Comparison of ENCODE assay signal across 23 cellular contexts in genomic region chr5:156109317-156110023, GRCh38.
"Had no signal": no experiment of that assay in that cellular context is flagged by ENCODE, and none has a peak within 500 bp of the region (broad histone marks: within the 10 kb centered on the region; RNA-seq: fewer than 3 reads in every experiment).

No MANE protein-coding gene starts in this region.

- H3K4me3 Mint-ChIP-seq: activated B cell treated with CpG ODN at 0.5 μM for 24 hours; activated CD4-positive, alpha-beta T cell treated with anti-CD3 and anti-CD28 coated beads for 36 hours; activated naive CD4-positive, alpha-beta T cell treated with anti-CD3 and anti-CD28 coated beads for 36 hours; activated naive CD8-positive, alpha-beta T cell treated with anti-CD3 and anti-CD28 coated beads, Interleukin-2, amount 10 ng/mL, durations not matched to agents 7 days and 5 days; activated T-cell treated with anti-CD3 and anti-CD28 coated beads, Interleukin-2, amount 50 U/mL, for 4 hours; endodermal cell; natural killer cell treated with Interleukin-12 subunit alpha and Interleukin-12 subunit beta and Interleukin-15 and Interleukin-18, amount 100 ng/mL, for 72 hours; stimulated activated naive CD8-positive, alpha-beta T cell treated with anti-CD3 and anti-CD28 coated beads, Interleukin-15, Interleukin-2, amounts not matched to agents 100 ng/mL and 50 ng/mL, for 24 hours; T-helper 1 cell treated with Interleukin-12 subunit alpha and Interleukin-12 subunit beta and Interleukin-4 antibody, amounts not matched to agents 30 μg/mL and 1 μg/mL, for 36 hours had no signal

- H3K27ac ChIP-seq: body of pancreas, cardiac muscle cell, esophagus squamous epithelium, ovary, prostate gland, tibial artery had no signal

- H3K4me1 ChIP-seq: body of pancreas, esophagus squamous epithelium, prostate gland, tibial artery had no signal

- DNase-seq: activated B cell treated with CpG ODN at 0.5 μM for 24 hours; activated CD4-positive, alpha-beta T cell treated with anti-CD3 and anti-CD28 coated beads for 36 hours; activated CD4-positive, alpha-beta T cell treated with anti-CD3 and anti-CD28 coated beads, Interleukin-2, amount 50 U/mL, for 48 hours; activated CD8-positive, alpha-beta memory T cell treated with anti-CD3 and anti-CD28 coated beads, Interleukin-2, amount 50 U/mL, for 48 hours; activated naive CD4-positive, alpha-beta T cell treated with anti-CD3 and anti-CD28 coated beads for 36 hours; activated naive CD8-positive, alpha-beta T cell treated with anti-CD3 and anti-CD28 coated beads, Interleukin-2, amount 10 ng/mL, durations not matched to agents 7 days and 5 days; activated T-cell treated with anti-CD3 and anti-CD28 coated beads, Interleukin-2, amount 50 U/mL, for 4 hours; body of pancreas; cortex of kidney; endodermal cell; esophagus squamous epithelium; ovary; stimulated activated CD4-positive, alpha-beta T cell treated with anti-CD3 and anti-CD28 coated beads, Interleukin-12 subunit alpha, Interleukin-12 subunit beta, amount 100 ng/mL, for 4 hours; stimulated activated CD4-positive, alpha-beta T cell treated with anti-CD3 and anti-CD28 coated beads, Interleukin-4, amount 100 ng/mL, for 4 hours; substantia nigra; T1000; tibial artery had no signal

- ATAC-seq: activated CD4-positive, alpha-beta T cell treated with anti-CD3 and anti-CD28 coated beads for 36 hours; activated T-cell treated with anti-CD3 and anti-CD28 coated beads, Interleukin-2, amount 50 U/mL, for 4 hours; body of pancreas; left lobe of liver; natural killer cell treated with Interleukin-12 subunit alpha and Interleukin-12 subunit beta and Interleukin-15 and Interleukin-18, amount 100 ng/mL, for 72 hours had no signal

- H3K4me1 Mint-ChIP-seq: activated B cell treated with CpG ODN at 0.5 μM for 24 hours; activated CD4-positive, alpha-beta T cell treated with anti-CD3 and anti-CD28 coated beads for 36 hours; activated naive CD8-positive, alpha-beta T cell treated with anti-CD3 and anti-CD28 coated beads, Interleukin-2, amount 10 ng/mL, durations not matched to agents 7 days and 5 days had no signal

- H3K36me3 ChIP-seq: cardiac muscle cell, esophagus squamous epithelium, ovary, prostate gland, tibial artery had no signal

- H3K9me3 Mint-ChIP-seq: activated B cell treated with CpG ODN at 0.5 μM for 24 hours; activated naive CD4-positive, alpha-beta T cell treated with anti-CD3 and anti-CD28 coated beads for 36 hours; activated naive CD8-positive, alpha-beta T cell treated with anti-CD3 and anti-CD28 coated beads, Interleukin-2, amount 10 ng/mL, durations not matched to agents 7 days and 5 days; activated T-cell treated with anti-CD3 and anti-CD28 coated beads, Interleukin-2, amount 50 U/mL, for 4 hours; endodermal cell; stimulated activated naive CD8-positive, alpha-beta T cell treated with anti-CD3 and anti-CD28 coated beads, Interleukin-15, Interleukin-2, amounts not matched to agents 100 ng/mL and 50 ng/mL, for 24 hours; T-helper 1 cell treated with Interleukin-12 subunit alpha and Interleukin-12 subunit beta and Interleukin-4 antibody, amounts not matched to agents 30 μg/mL and 1 μg/mL, for 36 hours had no signal

- H3K9me3 ChIP-seq: body of pancreas, ovary, prostate gland, tibial artery had no signal

- H3K27me3 ChIP-seq: body of pancreas, cardiac muscle cell, esophagus squamous epithelium, ovary, tibial artery had no signal

- H3K27me3 Mint-ChIP-seq: activated B cell treated with CpG ODN at 0.5 μM for 24 hours had no signal

- H3K4me3 ChIP-seq: body of pancreas, cardiac muscle cell, esophagus squamous epithelium, ovary, prostate gland, tibial artery had no signal

- H3K27ac Mint-ChIP-seq: activated B cell treated with CpG ODN at 0.5 μM for 24 hours; activated CD4-positive, alpha-beta T cell treated with anti-CD3 and anti-CD28 coated beads for 36 hours; activated naive CD4-positive, alpha-beta T cell treated with anti-CD3 and anti-CD28 coated beads for 36 hours; activated naive CD8-positive, alpha-beta T cell treated with anti-CD3 and anti-CD28 coated beads, Interleukin-2, amount 10 ng/mL, durations not matched to agents 7 days and 5 days; endodermal cell; natural killer cell treated with Interleukin-12 subunit alpha and Interleukin-12 subunit beta and Interleukin-15 and Interleukin-18, amount 100 ng/mL, for 72 hours; stimulated activated naive CD8-positive, alpha-beta T cell treated with anti-CD3 and anti-CD28 coated beads, Interleukin-15, Interleukin-2, amounts not matched to agents 100 ng/mL and 50 ng/mL, for 24 hours; T-helper 1 cell treated with Interleukin-12 subunit alpha and Interleukin-12 subunit beta and Interleukin-4 antibody, amounts not matched to agents 30 μg/mL and 1 μg/mL, for 36 hours had no signal

- H3K36me3 Mint-ChIP-seq: activated naive CD8-positive, alpha-beta T cell treated with anti-CD3 and anti-CD28 coated beads, Interleukin-2, amount 10 ng/mL, durations not matched to agents 7 days and 5 days; natural killer cell treated with Interleukin-12 subunit alpha and Interleukin-12 subunit beta and Interleukin-15 and Interleukin-18, amount 100 ng/mL, for 72 hours had no signal
